Comparison of ENCODE assay signal across 8 cellular contexts in genomic region chr2:130824492-130825061, GRCh38. TPM values are rescaled to one million over a fixed set of nuclear protein-coding genes. Genes with fewer than 3 reads are reported as not detected.
A peak's percentile ranks its signal among the peaks of the same experiment; 100 is the strongest.
DNase-seq lines count a peak whose midpoint lies in the region; ATAC-seq lines count a peak whose summit lies in the region.

No MANE protein-coding gene starts in this region.

- H3K27me3 Mint-ChIP-seq in CD4-positive, CD25-positive, alpha-beta regulatory T cell: peaks cover 11% of the 10 kb centered on the region
- no peaks in the 10 kb centered on the region for H3K27me3 Mint-ChIP-seq in memory B cell

- peak overlapping the region; percentile 97 to 99 (median 97) for H3K27ac Mint-ChIP-seq in CD4-positive, CD25-positive, alpha-beta regulatory T cell
- peak overlapping the region; percentile 94 for H3K27ac Mint-ChIP-seq in memory B cell

- no peaks in the 10 kb centered on the region for H3K36me3 Mint-ChIP-seq in CD4-positive, CD25-positive, alpha-beta regulatory T cell
- no peaks in the 10 kb centered on the region for H3K36me3 Mint-ChIP-seq in memory B cell

- H3K4me3 ChIP-seq in CD4-positive, CD25-positive, alpha-beta regulatory T cell (ENCODE audit: low read depth, low read length): peak overlapping the region; percentile 7

- H3K9me3 ChIP-seq in CD4-positive, CD25-positive, alpha-beta regulatory T cell (ENCODE audit: control insufficient read depth in 2 of 2, low read length in 2 of 2): no peaks in the 10 kb centered on the region

- peak; percentile 71 to 94 (median 87) for DNase-seq in CD4-positive, CD25-positive, alpha-beta regulatory T cell
- DNase-seq in SW 1271 (lab: John Stamatoyannopoulos, UW) (peak; percentile 41), amniotic stem cell (lab: John Stamatoyannopoulos, UW) (peak; percentile 76), memory B cell (ENCODE audit: low spot score in 2 of 2) (peak in 1 of 2 donors; percentile 36), HUDEP-2 (lab: John Stamatoyannopoulos, UW; ENCODE audit: unreplicated experiment in 76 of 76) (no peak)
- DNase-seq in stimulated activated naive CD4-positive, alpha-beta T cell (lab: John Stamatoyannopoulos, UW): peak in 4 of 6 experiments; percentile 17 to 43 (median 35)

- H3K4me1 Mint-ChIP-seq in CD4-positive, CD25-positive, alpha-beta regulatory T cell: peaks cover 4 to 31% (median 15%) of the 10 kb centered on the region in 4 donors
- H3K4me1 Mint-ChIP-seq in memory B cell: peaks cover 10% of the 10 kb centered on the region

- no peaks in the 10 kb centered on the region for H3K27me3 ChIP-seq in CD4-positive, CD25-positive, alpha-beta regulatory T cell (ENCODE audit: control insufficient read depth, insufficient read depth, low read length)

- peaks cover 0 to 1% (median 0%) of the 10 kb centered on the region in 7 donors for H3K9me3 Mint-ChIP-seq in CD4-positive, CD25-positive, alpha-beta regulatory T cell
- H3K9me3 Mint-ChIP-seq in memory B cell: no peaks in the 10 kb centered on the region

- peaks cover 21% of the 10 kb centered on the region for H3K4me1 ChIP-seq in CD4-positive, CD25-positive, alpha-beta regulatory T cell (ENCODE audit: control insufficient read depth, insufficient read depth, low read length, poor library complexity, severe bottlenecking)

- peak; percentile 96 for ATAC-seq in CD4-positive, CD25-positive, alpha-beta regulatory T cell (ENCODE audit: low read depth in 2 of 2)
- ATAC-seq in GM19467 (IDR thresholded peaks at IDR 0.05; ENCODE audit: unreplicated experiment) (peak; percentile 73), HG03565 (IDR thresholded peaks at IDR 0.05; ENCODE audit: unreplicated experiment) (peak; percentile 85), memory B cell (ENCODE audit: low read depth) (peak; percentile 91)

- H3K36me3 ChIP-seq in CD4-positive, CD25-positive, alpha-beta regulatory T cell (ENCODE audit: control insufficient read depth, insufficient read depth, low read length): no peaks in the 10 kb centered on the region

- H3K27ac ChIP-seq in CD4-positive, CD25-positive, alpha-beta regulatory T cell (ENCODE audit: insufficient read depth, low read length, poor library complexity, severe bottlenecking): peak overlapping the region; percentile 87

- H3K4me3 Mint-ChIP-seq in CD4-positive, CD25-positive, alpha-beta regulatory T cell: peak overlapping the region; percentile 50 to 73 (median 58)
- no peak overlapping the region for H3K4me3 Mint-ChIP-seq in memory B cell

RNA-seq across cellular contexts. Expression of gene ARHGEF4, which starts 12.1 kb away (rescaled TPM):
- 1.7 TPM for total RNA-seq in CD4-positive, CD25-positive, alpha-beta regulatory T cell
- polyA plus RNA-seq in CD4-positive, CD25-positive, alpha-beta regulatory T cell: under 1 TPM in 3 of 4 donors, not detected in 1; 0.22 to 0.69 (median 0.27) TPM

Comparison
In these comparisons a context has a peak if more than half of its experiments do, and no peak if none do; other contexts are left out.
1. DNase-seq: peak in CD4-positive, CD25-positive, alpha-beta regulatory T cell (3 of 3), SW 1271 (2 of 2), amniotic stem cell (single experiment) and stimulated activated naive CD4-positive, alpha-beta T cell (4 of 6); none in HUDEP-2 (0 of 76).
2. Peak in every context shown above with its lines, with median percentiles within 50 percentile points of each other: ATAC-seq.